Comparison of ENCODE assay signal across 1 cellular context in the genomic region with DNA sequence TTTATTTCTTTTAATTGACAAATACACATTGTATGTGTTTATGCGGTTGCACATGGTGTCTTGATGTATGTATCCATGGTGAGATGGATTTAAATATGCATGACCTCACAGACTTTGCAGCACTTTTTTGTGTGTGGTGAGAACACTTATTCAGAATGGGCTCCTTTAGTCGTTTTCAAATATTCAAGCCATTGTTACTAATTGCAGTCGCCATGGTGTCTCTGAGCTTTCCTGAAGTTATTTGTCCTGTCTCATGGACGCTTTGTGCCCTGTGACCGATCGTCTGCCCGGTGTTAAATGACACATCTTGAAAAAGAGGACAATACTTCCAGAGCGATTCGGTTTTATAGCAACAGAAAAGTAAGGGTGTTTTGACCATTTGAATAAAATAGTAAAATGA.
TF ChIP-seq lines count a peak whose summit lies in the region.

No MANE protein-coding gene starts in this region.

TF ChIP-seq in endothelial cell of umbilical vein, 7 proteins besides CTCF, POLR2A, EP300 and RAD21:
- TF ChIP-seq, protein P1, sequence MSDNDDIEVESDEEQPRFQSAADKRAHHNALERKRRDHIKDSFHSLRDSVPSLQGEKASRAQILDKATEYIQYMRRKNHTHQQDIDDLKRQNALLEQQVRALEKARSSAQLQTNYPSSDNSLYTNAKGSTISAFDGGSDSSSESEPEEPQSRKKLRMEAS (IDR thresholded peaks at IDR 0.05; ENCODE audit: insufficient read depth, insufficient read length) = no peak
- TF ChIP-seq EZH2 (IDR thresholded peaks at IDR 0.05; ENCODE audit: borderline replicate concordance, low read depth, low read length, severe bottlenecking) = no peak
- TF ChIP-seq GATA2 (IDR thresholded peaks at IDR 0.05; ENCODE audit: insufficient read depth, insufficient read length, low read depth, low read length) = no peak
- no peak for TF ChIP-seq JUN (IDR thresholded peaks at IDR 0.05; ENCODE audit: borderline replicate concordance, insufficient read depth, insufficient read length, low read depth)
- no peak for TF ChIP-seq MYC (IDR thresholded peaks at IDR 0.05; ENCODE audit: low read depth, low read length)
TF ChIP-seq in endothelial cell of umbilical vein: peak in this region for 0.
